In the genomic region with DNA sequence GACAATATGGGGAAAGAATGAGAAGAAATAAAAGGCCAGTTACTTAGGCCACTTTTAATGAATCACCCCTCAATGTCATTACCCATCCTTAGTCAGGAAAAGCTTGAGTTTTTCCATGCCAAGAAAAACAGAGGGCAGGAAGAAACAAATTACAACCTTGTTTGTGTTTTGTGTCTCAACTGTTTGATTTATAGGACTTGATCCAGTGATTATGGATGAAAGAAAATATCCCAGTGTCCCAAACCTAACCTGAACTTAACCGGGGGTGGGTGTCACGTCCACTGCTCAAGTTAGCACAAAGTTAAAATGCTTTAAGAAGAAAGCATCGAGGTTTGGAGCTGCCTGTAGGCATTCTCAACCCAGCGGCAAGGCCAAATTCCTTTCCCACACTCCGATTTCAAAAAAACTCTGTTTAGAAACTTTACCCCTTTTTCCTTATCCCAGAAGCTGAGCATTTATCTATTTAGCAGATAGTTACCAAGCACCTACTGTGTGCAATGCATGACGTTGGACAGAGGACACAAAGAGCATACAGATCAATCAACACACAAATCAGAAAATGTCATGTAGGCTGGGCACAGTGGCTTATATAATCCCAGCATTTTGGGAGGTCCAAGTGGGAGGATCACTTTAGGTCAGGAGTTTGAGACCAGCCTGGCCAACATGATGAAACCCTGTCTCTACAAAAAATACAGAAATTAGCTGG, we compare ENCODE assay signal across 12 cellular contexts. TPM values are rescaled to one million over a fixed set of nuclear protein-coding genes. Genes with fewer than 3 reads are reported as not detected.
A peak's percentile ranks its signal among the peaks of the same experiment; 100 is the strongest.
DNase-seq lines count a peak whose midpoint lies in the region; ATAC-seq and TF ChIP-seq lines count a peak whose summit lies in the region.
"Had no signal": no experiment of that assay in that cellular context is flagged by ENCODE, and none has a peak within 500 bp of the region (broad histone marks: within the 10 kb centered on the region; RNA-seq: fewer than 3 reads in every experiment).

No MANE protein-coding gene starts in this region.

- peaks cover 3% of the 10 kb centered on the region for H3K27me3 Mint-ChIP-seq in nephron progenitor cell (ENCODE audit: low read depth, poor library complexity)

- no peaks in the 10 kb centered on the region for H3K9me3 ChIP-seq in RWPE2 (ENCODE audit: severe bottlenecking)

- peak overlapping the region; percentile 32 for H3K27ac ChIP-seq in RWPE2 (ENCODE audit: poor library complexity, severe bottlenecking)

- no peaks in the 10 kb centered on the region for H3K36me3 Mint-ChIP-seq in nephron progenitor cell (ENCODE audit: low read depth)
- H3K36me3 Mint-ChIP-seq: activated naive CD4-positive, alpha-beta T cell treated with anti-CD3 and anti-CD28 coated beads, Interleukin-2, amount 10 ng/mL, durations not matched to agents 7 days and 5 days had no signal

- H3K9me3 Mint-ChIP-seq in nephron progenitor cell: no peaks in the 10 kb centered on the region
- H3K9me3 Mint-ChIP-seq: activated naive CD4-positive, alpha-beta T cell treated with anti-CD3 and anti-CD28 coated beads, Interleukin-2, amount 10 ng/mL, durations not matched to agents 7 days and 5 days had no signal

- no peaks in the 10 kb centered on the region for H3K27me3 ChIP-seq in RWPE2 (ENCODE audit: insufficient read depth, poor library complexity, severe bottlenecking)

- peak; percentile 89 for DNase-seq in Caki2 (ENCODE audit: low read depth)
- DNase-seq in RWPE2 (ENCODE audit: low spot score): no peak
- DNase-seq in dermis blood vessel endothelial cell: peak; percentile 89
- no peak for DNase-seq in nephron progenitor cell
- no peak for DNase-seq in NCI-H524 treated with DMSO at 0.1 percent for 48 hours (lab: John Stamatoyannopoulos, UW)
- no peak for DNase-seq in C1 segment of cervical spinal cord (lab: John Stamatoyannopoulos, UW)
- no peak for DNase-seq in DMS53 treated with DMSO at 0.1 percent for 48 hours (lab: John Stamatoyannopoulos, UW; ENCODE audit: unreplicated experiment)
- DNase-seq: activated naive CD4-positive, alpha-beta T cell treated with anti-CD3 and anti-CD28 coated beads, Interleukin-2, amount 10 ng/mL, durations not matched to agents 7 days and 5 days; NCI-H1105 treated with DMSO at 0.1 percent for 48 hours had no signal

- in situ Hi-C loops in Caki2 (cut with HindIII; ENCODE audit: low pct_unique_long_range_greater_than_20kb, low sequenced_read_pairs): no loop called here

- ATAC-seq in RWPE2 (ENCODE audit: low read depth): peak; percentile 56
- no peak for ATAC-seq in GM21717 (IDR thresholded peaks at IDR 0.05; ENCODE audit: unreplicated experiment)

- no peak overlapping the region for H3K4me3 Mint-ChIP-seq in nephron progenitor cell
- H3K4me3 Mint-ChIP-seq: activated naive CD4-positive, alpha-beta T cell treated with anti-CD3 and anti-CD28 coated beads, Interleukin-2, amount 10 ng/mL, durations not matched to agents 7 days and 5 days had no signal

- peak overlapping the region; percentile 99 for H3K27ac Mint-ChIP-seq in nephron progenitor cell
- H3K27ac Mint-ChIP-seq: activated naive CD4-positive, alpha-beta T cell treated with anti-CD3 and anti-CD28 coated beads, Interleukin-2, amount 10 ng/mL, durations not matched to agents 7 days and 5 days had no signal

- TF ChIP-seq CTCF in RWPE2 (IDR thresholded peaks at IDR 0.05; ENCODE audit: poor library complexity, severe bottlenecking): no peak
- TF ChIP-seq CTCF in nephron progenitor cell (IDR thresholded peaks at IDR 0.05): no peak

- no peaks in the 10 kb centered on the region for H3K36me3 ChIP-seq in RWPE2 (ENCODE audit: low read depth)

- no peak overlapping the region for H3K4me3 ChIP-seq in RWPE2 (ENCODE audit: severe bottlenecking)
- H3K4me3 ChIP-seq: lung had no signal

- peaks cover 25% of the 10 kb centered on the region for H3K4me1 ChIP-seq in RWPE2 (ENCODE audit: insufficient read depth, poor library complexity, severe bottlenecking)

- H3K4me1 Mint-ChIP-seq in nephron progenitor cell: peaks cover 43% of the 10 kb centered on the region

RNA-seq across cellular contexts. Expression of gene CYB5B, which starts 14.0 kb away (rescaled TPM):
- 119 and 138 TPM in 2 replicates for total RNA-seq in Caki2 (2014; rRNA removed; shearing (Covaris generic); ENCODE audit: low replicate concordance)
- total RNA-seq in dermis blood vessel endothelial cell: 77.8 and 182 TPM in 2 replicates

RNA-seq across cellular contexts. Expression of gene TERF2, which starts 24.6 kb away (rescaled TPM):
- 11.4 and 23.7 TPM in 2 replicates for total RNA-seq in Caki2 (2014; rRNA removed; shearing (Covaris generic); ENCODE audit: low replicate concordance)
- 12.2 and 14.5 TPM in 2 replicates for total RNA-seq in dermis blood vessel endothelial cell

RNA-seq across cellular contexts. Expression of gene TMED6, which starts 58.9 kb away (rescaled TPM):
- total RNA-seq in Caki2 (2014; rRNA removed; shearing (Covaris generic); ENCODE audit: low replicate concordance): 4.1 TPM in 1 of 2 replicates, not detected in the other
- 0.14 and 0.17 TPM in 2 replicates for total RNA-seq in dermis blood vessel endothelial cell
- total RNA-seq: H1 had no signal

Comparison
In these comparisons a context has a peak if more than half of its experiments do, and no peak if none do; other contexts are left out.
1. DNase-seq: peak in Caki2 (single experiment) and dermis blood vessel endothelial cell (single experiment); none in RWPE2 (single experiment), nephron progenitor cell (single experiment), NCI-H524 treated with DMSO at 0.1 percent for 48 hours (single experiment), C1 segment of cervical spinal cord (0 of 14) and DMS53 treated with DMSO at 0.1 percent for 48 hours (single experiment).